In genomic region chr17:81342062-81342699, GRCh38 we compare ENCODE assay signal across 9 cellular contexts. TPM values are rescaled to one million over a fixed set of nuclear protein-coding genes. Genes with fewer than 3 reads are reported as not detected.
A peak's percentile ranks its signal among the peaks of the same experiment; 100 is the strongest.
DNase-seq lines count a peak whose midpoint lies in the region; ATAC-seq, FAIRE-seq and TF ChIP-seq lines count a peak whose summit lies in the region.
"Had no signal": no experiment of that assay in that cellular context is flagged by ENCODE, and none has a peak within 500 bp of the region (broad histone marks: within the 10 kb centered on the region; RNA-seq: fewer than 3 reads in every experiment).

No MANE protein-coding gene starts in this region.

- WGBS in HUES64, result 4% methylated on average over 17 of the region's 27 CpGs
- WGBS in small intestine, 3 donors, result 4 to 17% (median 13%) methylated on average over 27 of the region's 27 CpGs

- in situ Hi-C loops in astrocyte of the cerebellum (cut with HindIII; ENCODE audit: low sequenced_read_pairs), result no loop called here

- dilution Hi-C loops in keratinocyte (cut with MboI; ENCODE audit: extremely low pct_ligation_motif_present, low sequenced_read_pairs), result no loop called here

- DNase-seq in astrocyte of the cerebellum (ENCODE audit: low read depth), result no peak
- DNase-seq in keratinocyte (ENCODE audit: low read depth, low spot score), result no peak
- no peak for DNase-seq in small intestine
- no peak for DNase-seq in HTR-8/SVneo (ENCODE audit: insufficient read length, low spot score)
- DNase-seq in glomerular visceral epithelial cell (ENCODE audit: extremely low spot score), result no peak
- DNase-seq in activated T-cell treated with anti-CD3 and anti-CD28 coated beads, Interleukin-2, amount 50 U/mL, for 1 hour, result no peak
- DNase-seq: RPMI8226 had no signal

- ATAC-seq in HG02623 (IDR thresholded peaks at IDR 0.05; ENCODE audit: unreplicated experiment), result no peak

- H3K27me3 ChIP-seq in HUES64 (ENCODE audit: insufficient read depth, low read length) (peaks cover 73% of the 10 kb centered on the region), keratinocyte (ENCODE audit: control insufficient read depth, extremely low read depth, insufficient read depth, low read length) (no peaks in the 10 kb centered on the region), small intestine (ENCODE audit: control insufficient read depth in 2 of 2, insufficient read depth in 2 of 2, low read length in 2 of 2) (no peaks in the 10 kb centered on the region)

- H2AFZ ChIP-seq in keratinocyte (ENCODE audit: control insufficient read depth, low read length), result no peak overlapping the region

- FAIRE-seq in keratinocyte (lab: Jason Lieb, UNC) (no peak), small intestine (lab: Jason Lieb, UNC) (no peak), HTR-8/SVneo (lab: Jason Lieb, UNC) (no peak)

- H3K27ac ChIP-seq in HUES64 (ENCODE audit: low read depth, low read length) (peak overlapping the region; percentile 92; the same call in 1 of the 2 replicates), keratinocyte (ENCODE audit: control insufficient read depth, insufficient read depth, low read length) (peak overlapping the region; percentile 93), small intestine (ENCODE audit: low read depth in 1 of 2, low read length in 1 of 2) (peak overlapping the region; percentile 94 to 98)

- H3K4me3 ChIP-seq in HUES64 (ENCODE audit: low read length) (peak overlapping the region; percentile 97), astrocyte of the cerebellum (ENCODE audit: low read depth, low read length) (peak overlapping the region; percentile 96), keratinocyte (ENCODE audit: control insufficient read depth in 2 of 3, extremely low read depth in 1 of 3, insufficient read depth in 2 of 3, low read depth in 1 of 3, low read length in 3 of 3) (peak overlapping the region; percentile 85 to 99 (median 96)), small intestine (ENCODE audit: low read depth in 1 of 2, low read length in 2 of 2) (peak overlapping the region; percentile 36 to 69)

- no peaks in the 10 kb centered on the region for H3K36me3 ChIP-seq in HUES64 (ENCODE audit: insufficient read depth, low read length)
- H3K36me3 ChIP-seq in keratinocyte (ENCODE audit: control insufficient read depth in 2 of 2, extremely low read depth in 1 of 2, insufficient read depth in 2 of 2, low read length in 2 of 2), result no peaks in the 10 kb centered on the region
- no peaks in the 10 kb centered on the region for H3K36me3 ChIP-seq in small intestine (ENCODE audit: control insufficient read depth in 2 of 2, insufficient read depth in 2 of 2, low read length in 2 of 2)

- peak overlapping the region; percentile 96 for H3K4me2 ChIP-seq in keratinocyte (ENCODE audit: control insufficient read depth, extremely low read depth, insufficient read depth, low read depth, low read length)

- H3K9ac ChIP-seq in HUES64 (ENCODE audit: low read depth, low read length) (peak overlapping the region; percentile 95), keratinocyte (ENCODE audit: control insufficient read depth, extremely low read depth, insufficient read depth, low read length) (peak overlapping the region; percentile 95)

- peaks cover 60% of the 10 kb centered on the region for H3K79me2 ChIP-seq in keratinocyte (ENCODE audit: control insufficient read depth, insufficient read depth, low read length)

- no peaks in the 10 kb centered on the region for H3K9me3 ChIP-seq in HUES64 (ENCODE audit: insufficient read depth, low read depth, low read length)
- H3K9me3 ChIP-seq in keratinocyte (ENCODE audit: control insufficient read depth, low read depth, low read length), result no peaks in the 10 kb centered on the region
- H3K9me3 ChIP-seq in small intestine (ENCODE audit: control insufficient read depth, low read depth), result no peaks in the 10 kb centered on the region

- TF ChIP-seq CTCF in astrocyte of the cerebellum (IDR thresholded peaks at IDR 0.05; ENCODE audit: low read depth, low read length, missing control alignments) (no peak), keratinocyte (optimal IDR thresholded peaks at IDR 0.05 in 1 of 3, IDR thresholded peaks at IDR 0.05 in 1 of 3, conservative IDR thresholded peaks at IDR 0.05 in 1 of 3; ENCODE audit: extremely low read depth in 1 of 3, insufficient read depth in 2 of 3, low read length in 3 of 3) (no peak)

- no peaks in the 10 kb centered on the region for H4K20me1 ChIP-seq in keratinocyte (ENCODE audit: control insufficient read depth, extremely low read depth, insufficient read depth, low read length)

- H3K4me1 ChIP-seq in HUES64 (ENCODE audit: insufficient read depth, low read length) (peaks cover 31% of the 10 kb centered on the region), keratinocyte (ENCODE audit: control insufficient read depth, extremely low read depth, insufficient read depth, low read length) (peaks cover 24% of the 10 kb centered on the region), small intestine (ENCODE audit: control insufficient read depth in 2 of 2, insufficient read depth in 1 of 2, low read depth in 1 of 2, low read length in 1 of 2) (peaks cover 5 to 13% of the 10 kb centered on the region in 2 donors)

- no peaks in the 10 kb centered on the region for H3K9me1 ChIP-seq in keratinocyte (ENCODE audit: control insufficient read depth, extremely low read depth, insufficient read depth, low read length)

RNA-seq across cellular contexts. Expression of gene SLC38A10, which starts 47.1 kb away (rescaled TPM):
- 22.2 TPM for polyA plus RNA-seq in HUES64 (2013, experiment 1 of 2)
- 20.5 TPM for polyA plus RNA-seq in HUES64 (2013, experiment 2 of 2)
- 16.8 to 21.2 TPM (median 20.9 TPM) in 3 replicates for polyA plus RNA-seq in keratinocyte
- 10.1 TPM for polyA plus RNA-seq in keratinocyte (2011; ENCODE audit: low read depth)
- polyA plus RNA-seq in keratinocyte (2011; cell fraction: cytosol; rRNA removed), result 7.3 and 14.6 TPM in 2 replicates
- polyA plus RNA-seq in keratinocyte (2011; cell fraction: nucleus; rRNA removed), result 61.8 and 98.8 TPM in 2 replicates
- polyA plus RNA-seq in keratinocyte (2012; ENCODE audit: low replicate concordance), result 17.6 and 29.3 TPM in 2 replicates
- 33.0 to 40.6 TPM (median 39.1 TPM) in 3 replicates for polyA minus RNA-seq in keratinocyte
- polyA minus RNA-seq in keratinocyte (2011; cell fraction: cytosol; rRNA and poly(A)+ RNA removed), result 51.6 TPM
- polyA minus RNA-seq in keratinocyte (2011; cell fraction: nucleus; rRNA and poly(A)+ RNA removed), result 72.5 and 76.3 TPM in 2 replicates
- polyA plus RNA-seq in small intestine, result 10 to 100 TPM; 48.4 to 79.9 (median 78.5) TPM

RNA-seq across cellular contexts. Expression of gene BAHCC1, which starts 53.1 kb away (rescaled TPM):
- 7.8 TPM for polyA plus RNA-seq in HUES64 (2013, experiment 1 of 2)
- polyA plus RNA-seq in HUES64 (2013, experiment 2 of 2), result 12.9 TPM
- polyA plus RNA-seq in keratinocyte, result 0.52 to 1.0 TPM (median 0.80 TPM) in 3 replicates
- 0.74 TPM for polyA plus RNA-seq in keratinocyte (2011; ENCODE audit: low read depth)
- polyA plus RNA-seq in keratinocyte (2011; cell fraction: cytosol; rRNA removed), result 0.13 and 0.88 TPM in 2 replicates
- polyA plus RNA-seq in keratinocyte (2011; cell fraction: nucleus; rRNA removed), result 3.0 and 5.1 TPM in 2 replicates
- 0.85 and 2.5 TPM in 2 replicates for polyA plus RNA-seq in keratinocyte (2012; ENCODE audit: low replicate concordance)
- polyA minus RNA-seq in keratinocyte, result 0.99 to 4.3 TPM (median 1.3 TPM) in 3 replicates
- 0.96 TPM for polyA minus RNA-seq in keratinocyte (2011; cell fraction: cytosol; rRNA and poly(A)+ RNA removed)
- polyA minus RNA-seq in keratinocyte (2011; cell fraction: nucleus; rRNA and poly(A)+ RNA removed), result 4.7 and 6.7 TPM in 2 replicates
- 10 to 100 TPM in 1 of 3 donors, 1 to 10 TPM in 2; 2.2 to 13.4 (median 6.3) TPM for polyA plus RNA-seq in small intestine
